Comparison of ENCODE assay signal across 11 cellular contexts in genomic region chr6:149855040-149855654, GRCh38. TPM values are rescaled to one million over a fixed set of nuclear protein-coding genes. Genes with fewer than 3 reads are reported as not detected.
A peak's percentile ranks its signal among the peaks of the same experiment; 100 is the strongest.
DNase-seq lines count a peak whose midpoint lies in the region; ATAC-seq and TF ChIP-seq lines count a peak whose summit lies in the region.
"Had no signal": no experiment of that assay in that cellular context is flagged by ENCODE, and none has a peak within 500 bp of the region (broad histone marks: within the 10 kb centered on the region; RNA-seq: fewer than 3 reads in every experiment).

No MANE protein-coding gene starts in this region.

- H3K79me2 ChIP-seq in GM23338 (replicated peaks; ENCODE audit: insufficient read depth) (peaks cover 10% of the 10 kb centered on the region; the same call in 1 of the 2 replicates), fibroblast of lung (ENCODE audit: control insufficient read depth, insufficient read depth, low read length) (peaks cover 31% of the 10 kb centered on the region)

- H3K27me3 Mint-ChIP-seq in GM23338 (ENCODE audit: insufficient read depth, low read depth, poor library complexity), result no peaks in the 10 kb centered on the region
- peaks cover 11% of the 10 kb centered on the region for H3K27me3 Mint-ChIP-seq in CD4-positive, alpha-beta T cell

- H3F3A ChIP-seq in GM23338 (replicated peaks; ENCODE audit: low read depth), result no peaks in the 10 kb centered on the region

- no peak overlapping the region for H3K4me3 ChIP-seq in GM23338
- peak overlapping the region in 3 of 4 experiments; percentile 14 to 62 (median 36) for H3K4me3 ChIP-seq in fibroblast of lung (replicated peaks in 1 of 4; ENCODE audit: control extremely low read depth in 1 of 4, insufficient read depth in 1 of 4, low read depth in 3 of 4, low read length in 4 of 4)
- no peak overlapping the region for H3K4me3 ChIP-seq in psoas muscle
- H3K4me3 ChIP-seq: testis had no signal

- H3K9ac ChIP-seq in fibroblast of lung (ENCODE audit: insufficient read depth, low read length), result no peak overlapping the region

- TF ChIP-seq CTCF in GM23338 (conservative IDR thresholded peaks at IDR 0.05; ENCODE audit: low read depth in 2 of 2) (no peak), RWPE1 (conservative IDR thresholded peaks at IDR 0.05; ENCODE audit: low read depth) (no peak), fibroblast of lung (conservative IDR thresholded peaks at IDR 0.05 in 1 of 2, IDR thresholded peaks at IDR 0.05 in 1 of 2; ENCODE audit: low read depth in 1 of 2, low read length in 2 of 2) (no peak), psoas muscle (IDR thresholded peaks at IDR 0.05) (no peak)
- no peak for TF ChIP-seq CTCF in CD4-positive, alpha-beta T cell (IDR thresholded peaks at IDR 0.05)

- H2AFZ ChIP-seq in GM23338 (no peak overlapping the region), fibroblast of lung (ENCODE audit: low read length) (no peak overlapping the region)

- peaks cover 36% of the 10 kb centered on the region for H3K4me1 Mint-ChIP-seq in GM23338
- peaks cover 18% of the 10 kb centered on the region for H3K4me1 Mint-ChIP-seq in CD4-positive, alpha-beta T cell (ENCODE audit: low read depth)

- H3K27ac ChIP-seq in GM23338 (ENCODE audit: low read depth), result no peak overlapping the region
- H3K27ac ChIP-seq in RWPE1, result peak overlapping the region; percentile 91
- peak overlapping the region; percentile 86 for H3K27ac ChIP-seq in fibroblast of lung (ENCODE audit: insufficient read depth, low read length)
- peak overlapping the region; percentile 68 for H3K27ac ChIP-seq in psoas muscle
- H3K27ac ChIP-seq in CD4-positive, alpha-beta T cell (ENCODE audit: low read depth, low read length), result no peak overlapping the region
- H3K27ac ChIP-seq: testis had no signal

- H4K20me1 ChIP-seq in GM23338 (replicated peaks; ENCODE audit: insufficient read depth), result peaks cover 6% of the 10 kb centered on the region; the same call in 1 of the 2 replicates
- no peaks in the 10 kb centered on the region for H4K20me1 ChIP-seq in fibroblast of lung (ENCODE audit: control insufficient read depth, extremely low read depth, insufficient read depth, low read length)

- POLR2A ChIA-PET in RWPE1 (lab: Yijun Ruan, JAX; ENCODE audit: low non-redundant PET), result no interaction called here
- POLR2A ChIA-PET in CD4-positive, alpha-beta T cell (lab: Charles Lee), result no interaction called here

- H3K4me3 Mint-ChIP-seq in GM23338, result no peak overlapping the region
- H3K4me3 Mint-ChIP-seq in CD4-positive, alpha-beta T cell, result no peak overlapping the region

- ATAC-seq in GM23338 (no peak), psoas muscle (no peak), HG03565 (IDR thresholded peaks at IDR 0.05; ENCODE audit: unreplicated experiment) (no peak)
- ATAC-seq in CD4-positive, alpha-beta T cell (ENCODE audit: poor library complexity), result no peak

- H3K4me2 ChIP-seq in GM23338 (peak overlapping the region; percentile 35), fibroblast of lung (ENCODE audit: extremely low read depth, insufficient read depth, low read length) (peak overlapping the region; percentile 78)

- H3K9me3 ChIP-seq in fibroblast of lung (ENCODE audit: control insufficient read depth, insufficient read depth, low read depth, low read length), result no peaks in the 10 kb centered on the region
- H3K9me3 ChIP-seq in psoas muscle, result no peaks in the 10 kb centered on the region
- no peaks in the 10 kb centered on the region for H3K9me3 ChIP-seq in CD4-positive, alpha-beta T cell (ENCODE audit: control insufficient read depth, low read length)
- H3K9me3 ChIP-seq: testis had no signal

- WGBS in psoas muscle, 3 donors, result 87 to 91% (median 90%) methylated on average over 5 of the region's 5 CpGs

- H3K36me3 Mint-ChIP-seq in GM23338 (ENCODE audit: low read depth), result no peaks in the 10 kb centered on the region
- H3K36me3 Mint-ChIP-seq in CD4-positive, alpha-beta T cell (ENCODE audit: low read depth), result no peaks in the 10 kb centered on the region

- no peaks in the 10 kb centered on the region for H3K27me3 ChIP-seq in GM23338 (ENCODE audit: insufficient read depth)
- no peaks in the 10 kb centered on the region for H3K27me3 ChIP-seq in fibroblast of lung (ENCODE audit: control insufficient read depth, insufficient read depth, low read length)
- H3K27me3 ChIP-seq in psoas muscle (ENCODE audit: insufficient read depth in 3 of 3, low read length in 2 of 3), result no peaks in the 10 kb centered on the region
- H3K27me3 ChIP-seq in CD4-positive, alpha-beta T cell (ENCODE audit: control insufficient read depth, insufficient read depth, low read length), result no peaks in the 10 kb centered on the region
- H3K27me3 ChIP-seq: testis had no signal

- H3K27ac Mint-ChIP-seq in GM23338, result 0 out of 2 replicates have a peak overlapping the region, but pooled peaks have one; percentile 75
- H3K27ac Mint-ChIP-seq in CD4-positive, alpha-beta T cell, result no peak overlapping the region

- H3K4me1 ChIP-seq in GM23338 (ENCODE audit: insufficient read depth) (peaks cover 24% of the 10 kb centered on the region), fibroblast of lung (ENCODE audit: control insufficient read depth, extremely low read depth, insufficient read depth, low read length) (peaks cover 27% of the 10 kb centered on the region), psoas muscle (peaks cover 44% of the 10 kb centered on the region)
- H3K4me1 ChIP-seq: testis had no signal

- CTCF ChIA-PET in RWPE1 (lab: Yijun Ruan, JAX), result interaction anchor here (0.6 to 0.8 kb wide), 2 partner anchors 14 to 24 kb away, joined by 4 read pairs; no protein-coding TSS in a partner anchor
- CTCF ChIA-PET in CD4-positive, alpha-beta T cell (lab: Charles Lee), result no interaction called here

- intact Hi-C loops in psoas muscle (cut with DNase I), result no loop called here
- intact Hi-C loops in CD4-positive, alpha-beta T cell (cut with DNase I, micrococcal nuclease), result no loop called here

- no peaks in the 10 kb centered on the region for H3K9me2 ChIP-seq in GM23338 (ENCODE audit: insufficient read depth)

- H3K36me3 ChIP-seq in GM23338 (ENCODE audit: insufficient read depth), result no peaks in the 10 kb centered on the region
- H3K36me3 ChIP-seq in fibroblast of lung (ENCODE audit: control insufficient read depth, insufficient read depth, low read length), result no peaks in the 10 kb centered on the region
- no peaks in the 10 kb centered on the region for H3K36me3 ChIP-seq in psoas muscle (ENCODE audit: insufficient read depth in 1 of 2, low read depth in 1 of 2)

- no peaks in the 10 kb centered on the region for H3K9me3 Mint-ChIP-seq in GM23338
- no peaks in the 10 kb centered on the region for H3K9me3 Mint-ChIP-seq in CD4-positive, alpha-beta T cell

- no peak for DNase-seq in GM23338 (ENCODE audit: low spot score)
- DNase-seq in RWPE1 (ENCODE audit: low spot score), result peak; percentile 80
- peak; percentile 85 to 94 for DNase-seq in fibroblast of lung (ENCODE audit: low read depth in 2 of 2)
- DNase-seq in psoas muscle, result no peak
- DNase-seq in NCI-H2171 (lab: John Stamatoyannopoulos, UW), result no peak
- no peak for DNase-seq in CD4-positive, alpha-beta T cell
- DNase-seq in AML-193 (lab: John Stamatoyannopoulos, UW), result no peak
- DNase-seq: caudate nucleus, testis had no signal

TF ChIP-seq in GM23338, 12 proteins besides CTCF, POLR2A, EP300 and RAD21 (continues in another document):
- TF ChIP-seq EZH2 (IDR thresholded peaks at IDR 0.05; ENCODE audit: low read depth, unreplicated experiment) (no peak), REST (IDR thresholded peaks at IDR 0.05; ENCODE audit: unreplicated experiment) (no peak), JUNB (IDR thresholded peaks at IDR 0.05; ENCODE audit: unreplicated experiment) (no peak)

RNA-seq across cellular contexts. Expression of gene LRP11, which starts 9.0 kb away (rescaled TPM):
- 31.5 and 37.1 TPM in 2 replicates for total RNA-seq in GM23338 (2014; rRNA removed; shearing (Covaris generic))
- 9.3 and 10.8 TPM in 2 replicates for polyA plus RNA-seq in GM23338 (2016; fragmentation: Nextera tagmentation; extraction: Ambion mirVana)
- 54.7 and 89.5 TPM in 2 replicates for total RNA-seq in fibroblast of lung
- polyA plus RNA-seq in fibroblast of lung, result 43.3 and 58.4 TPM in 2 replicates
- polyA plus RNA-seq in fibroblast of lung (2012), result 31.4 and 42.5 TPM in 2 replicates
- polyA minus RNA-seq in fibroblast of lung (ENCODE audit: low replicate concordance), result 82.3 and 116 TPM in 2 replicates
- total RNA-seq in psoas muscle, result 10 to 100 TPM in 2 of 4 donors, 1 to 10 TPM in 2; 7.9 to 29.6 (median 10.2) TPM
- 1 to 10 TPM; 1.6 to 3.2 (median 2.5) TPM for polyA plus RNA-seq in psoas muscle
- under 1 TPM; 0.75 to 0.99 TPM for total RNA-seq in CD4-positive, alpha-beta T cell

RNA-seq across cellular contexts. Expression of gene RAET1E, which starts 42.8 kb away (rescaled TPM):
- not detected in 2 replicates for total RNA-seq in GM23338 (2014; rRNA removed; shearing (Covaris generic))
- polyA plus RNA-seq in GM23338 (2016; fragmentation: Nextera tagmentation; extraction: Ambion mirVana) (not detected in 2 replicates), fibroblast of lung (0.12 and 0.70 TPM in 2 replicates), psoas muscle (10 to 100 TPM in 1 of 3 donors, under 1 TPM in 2; 0.04 to 17.2 (median 0.31) TPM)
- total RNA-seq in fibroblast of lung (0.51 and 1.5 TPM in 2 replicates), psoas muscle (1 to 10 TPM; 1.4 to 6.2 (median 3.9) TPM)
- 0.13 and 0.89 TPM in 2 replicates for polyA plus RNA-seq in fibroblast of lung (2012)
- 0.63 TPM in 1 of 2 replicates, not detected in the other for polyA minus RNA-seq in fibroblast of lung (ENCODE audit: low replicate concordance)
- not detected for total RNA-seq in CD4-positive, alpha-beta T cell
- total RNA-seq: activated CD8-positive, alpha-beta memory T cell treated with anti-CD3 and anti-CD28 coated beads for 36 hours had no signal

Comparison
In these comparisons a context has a peak if more than half of its experiments do, and no peak if none do; other contexts are left out.
1. DNase-seq: peak in RWPE1 (single experiment) and fibroblast of lung (2 of 2); none in GM23338 (single experiment), psoas muscle (0 of 2), NCI-H2171 (single experiment), CD4-positive, alpha-beta T cell (0 of 10) and AML-193 (0 of 2).
2. H3K27ac ChIP-seq: peak in RWPE1 (single experiment), fibroblast of lung (single experiment) and psoas muscle (single experiment); none in GM23338 (single experiment) and CD4-positive, alpha-beta T cell (single experiment).
3. H3K4me3 ChIP-seq: peak in fibroblast of lung (3 of 4); none in GM23338 (single experiment) and psoas muscle (single experiment).
4. RNA of gene LRP11, which starts 9.0 kb away (total RNA-seq): 54.7 to 89.5 TPM in fibroblast of lung, 31.5 to 37.1 TPM in GM23338 and 7.9 to 29.6 TPM in psoas muscle; 0.75 to 0.99 TPM in CD4-positive, alpha-beta T cell; every median in the first group is over 4 times any median in the second.